10 cellular contexts compared by ENCODE assay signal in genomic region chr22:22581524-22581923, GRCh38. TPM values are rescaled to one million over a fixed set of nuclear protein-coding genes. Genes with fewer than 3 reads are reported as not detected.
"Had no signal": no experiment of that assay in that cellular context is flagged by ENCODE, and none has a peak within 500 bp of the region (broad histone marks: within the 10 kb centered on the region; RNA-seq: fewer than 3 reads in every experiment).

No MANE protein-coding gene starts in this region.

RNA-seq across cellular contexts. Expression of gene PRAME, which starts 22.5 kb away (rescaled TPM):
- total RNA-seq: stomach, subcutaneous adipose tissue, suprapubic skin, temporal lobe, thoracic aorta, tibial nerve, upper lobe of right lung, ureter, urinary bladder, vagina had no signal
- polyA plus RNA-seq: stomach, urinary bladder had no signal
